7 cellular contexts compared by ENCODE assay signal in genomic region chr1:33634806-33635205, GRCh38.
A peak's percentile ranks its signal among the peaks of the same experiment; 100 is the strongest.
DNase-seq lines count a peak whose midpoint lies in the region; ATAC-seq, FAIRE-seq and TF ChIP-seq lines count a peak whose summit lies in the region.

No MANE protein-coding gene starts in this region.

- H3K4me3 ChIP-seq in Karpas-422 (ENCODE audit: low read length) (no peak overlapping the region), astrocyte of the cerebellum (ENCODE audit: low read depth, low read length) (no peak overlapping the region), kidney (ENCODE audit: low read length in 2 of 2) (no peak overlapping the region), upper lobe of right lung (no peak overlapping the region)

- H3K27me3 ChIP-seq in Karpas-422 (ENCODE audit: low read length) (no peaks in the 10 kb centered on the region), upper lobe of right lung (peaks cover 14% of the 10 kb centered on the region)

- H3K9me3 Mint-ChIP-seq in activated T-helper 2 cell treated with anti-CD3 and anti-CD28 coated beads, Interferon-gamma antibody, Interleukin-2, Interleukin-4, amounts not matched to agents 10 μg/mL and 5 μg/mL and 100 μg/mL, durations not matched to agents 14 hours and 24 hours and 36 hours, result no peaks in the 10 kb centered on the region

- no peaks in the 10 kb centered on the region for H3K36me3 ChIP-seq in Karpas-422 (ENCODE audit: insufficient read depth, low read length)
- H3K36me3 ChIP-seq in kidney (ENCODE audit: control insufficient read depth in 1 of 2, insufficient read depth in 2 of 2, low read length in 2 of 2), result no peaks in the 10 kb centered on the region
- H3K36me3 ChIP-seq in upper lobe of right lung, result no peaks in the 10 kb centered on the region

- H3K27ac ChIP-seq in Karpas-422 (ENCODE audit: low read length) (no peak overlapping the region), kidney (ENCODE audit: low read depth in 2 of 2, low read length in 2 of 2) (no peak overlapping the region), upper lobe of right lung (no peak overlapping the region)

- intact Hi-C loops in kidney (cut with DNase I), result no loop called here
- intact Hi-C loops in upper lobe of right lung (cut with DNase I), result no loop called here
- intact Hi-C loops in activated T-helper 2 cell treated with anti-CD3 and anti-CD28 coated beads, Interferon-gamma antibody, Interleukin-2, Interleukin-4, amounts not matched to agents 10 μg/mL and 5 μg/mL and 100 μg/mL, durations not matched to agents 14 hours and 24 hours and 36 hours (cut with micrococcal nuclease), result loop anchor here (5.0 kb wide), 1 partner anchor 527 kb away; no protein-coding TSS in a partner anchor

- no peaks in the 10 kb centered on the region for H4K20me1 ChIP-seq in Karpas-422 (ENCODE audit: insufficient read depth, low read depth, low read length)

- TF ChIP-seq CTCF in astrocyte of the cerebellum (IDR thresholded peaks at IDR 0.05; ENCODE audit: low read depth, low read length, missing control alignments) (peak; percentile 71), kidney (IDR thresholded peaks at IDR 0.05; ENCODE audit: borderline replicate concordance, extremely low read depth, insufficient read depth) (peak; percentile 72), upper lobe of right lung (IDR thresholded peaks at IDR 0.05) (peak; percentile 59)

- H3K27ac Mint-ChIP-seq in activated T-helper 2 cell treated with anti-CD3 and anti-CD28 coated beads, Interferon-gamma antibody, Interleukin-2, Interleukin-4, amounts not matched to agents 10 μg/mL and 5 μg/mL and 100 μg/mL, durations not matched to agents 14 hours and 24 hours and 36 hours, result no peak overlapping the region

- in situ Hi-C loops in astrocyte of the cerebellum (cut with HindIII; ENCODE audit: low sequenced_read_pairs), result loop anchor here (25.0 kb wide), 1 partner anchor 952 kb away; no protein-coding TSS in a partner anchor

- H3K9ac ChIP-seq in Karpas-422 (ENCODE audit: low read length) (no peak overlapping the region), kidney (ENCODE audit: low read length in 2 of 2) (no peak overlapping the region)

- no peak overlapping the region for H3K4me2 ChIP-seq in Karpas-422 (ENCODE audit: low read depth, low read length, poor library complexity, severe bottlenecking)

- FAIRE-seq in kidney (lab: Jason Lieb, UNC) (no peak), H54 (lab: Jason Lieb, UNC) (no peak)

- no peaks in the 10 kb centered on the region for H3K36me3 Mint-ChIP-seq in activated T-helper 2 cell treated with anti-CD3 and anti-CD28 coated beads, Interferon-gamma antibody, Interleukin-2, Interleukin-4, amounts not matched to agents 10 μg/mL and 5 μg/mL and 100 μg/mL, durations not matched to agents 14 hours and 24 hours and 36 hours (ENCODE audit: low read depth)

- H3K4me1 ChIP-seq in Karpas-422 (ENCODE audit: low read length) (no peaks in the 10 kb centered on the region), kidney (ENCODE audit: control insufficient read depth in 1 of 2, insufficient read depth in 1 of 2, low read depth in 1 of 2, low read length in 2 of 2) (no peaks in the 10 kb centered on the region), upper lobe of right lung (no peaks in the 10 kb centered on the region)

- no peak for TF ChIP-seq POLR2A in H54 (IDR thresholded peaks at IDR 0.05; ENCODE audit: low read depth, low read length)

- ATAC-seq in upper lobe of right lung, result peak; percentile 69

- no peak overlapping the region for H2AFZ ChIP-seq in Karpas-422 (ENCODE audit: low read length)

- DNase-seq in GM03348 (ENCODE audit: low spot score) (peak; percentile 64), Karpas-422 (peak; percentile 83), astrocyte of the cerebellum (ENCODE audit: low read depth) (no peak), kidney (no peak), upper lobe of right lung (no peak), H54 (ENCODE audit: insufficient read length, low spot score) (no peak)
- no peak for DNase-seq in activated T-helper 2 cell treated with anti-CD3 and anti-CD28 coated beads, Interferon-gamma antibody, Interleukin-2, Interleukin-4, amounts not matched to agents 10 μg/mL and 5 μg/mL and 100 μg/mL, durations not matched to agents 14 hours and 24 hours and 36 hours (ENCODE audit: low spot score)

- H3K79me2 ChIP-seq in Karpas-422 (ENCODE audit: low read length), result no peaks in the 10 kb centered on the region

- H3K4me3 Mint-ChIP-seq in activated T-helper 2 cell treated with anti-CD3 and anti-CD28 coated beads, Interferon-gamma antibody, Interleukin-2, Interleukin-4, amounts not matched to agents 10 μg/mL and 5 μg/mL and 100 μg/mL, durations not matched to agents 14 hours and 24 hours and 36 hours (ENCODE audit: low read depth), result no peak overlapping the region

- no peaks in the 10 kb centered on the region for H3K9me3 ChIP-seq in Karpas-422 (ENCODE audit: low read length)
- H3K9me3 ChIP-seq in kidney (ENCODE audit: control insufficient read depth in 1 of 2, low read length in 2 of 2), result no peaks in the 10 kb centered on the region
- H3K9me3 ChIP-seq in upper lobe of right lung, result no peaks in the 10 kb centered on the region

- H3K27me3 Mint-ChIP-seq in activated T-helper 2 cell treated with anti-CD3 and anti-CD28 coated beads, Interferon-gamma antibody, Interleukin-2, Interleukin-4, amounts not matched to agents 10 μg/mL and 5 μg/mL and 100 μg/mL, durations not matched to agents 14 hours and 24 hours and 36 hours (ENCODE audit: low read depth), result peaks cover 16% of the 10 kb centered on the region

- H3K9me2 ChIP-seq in Karpas-422 (replicated peaks; ENCODE audit: insufficient read depth, low read length), result no peaks in the 10 kb centered on the region

- H3K4me1 Mint-ChIP-seq in activated T-helper 2 cell treated with anti-CD3 and anti-CD28 coated beads, Interferon-gamma antibody, Interleukin-2, Interleukin-4, amounts not matched to agents 10 μg/mL and 5 μg/mL and 100 μg/mL, durations not matched to agents 14 hours and 24 hours and 36 hours (ENCODE audit: low read depth), result no peaks in the 10 kb centered on the region

Comparison
In these comparisons a context has a peak if more than half of its experiments do, and no peak if none do; other contexts are left out.
1. DNase-seq: peak in GM03348 (single experiment) and Karpas-422 (single experiment); none in astrocyte of the cerebellum (single experiment), kidney (single experiment), upper lobe of right lung (single experiment), H54 (single experiment) and activated T-helper 2 cell treated with anti-CD3 and anti-CD28 coated beads, Interferon-gamma antibody, Interleukin-2, Interleukin-4, amounts not matched to agents 10 μg/mL and 5 μg/mL and 100 μg/mL, durations not matched to agents 14 hours and 24 hours and 36 hours (single experiment).
2. Peak in every context shown above with its lines, with median percentiles within 50 percentile points of each other: CTCF ChIP-seq.